In genomic region chr1:151790071-151790939, GRCh38 we compare ENCODE assay signal across 1 cellular context.
TF ChIP-seq lines count a peak whose summit lies in the region.

Gene TDRKH, minus strand, starts transcription at chr1:151790500. Its CDS starts 7,478 bp downstream, at chr1:151783022.

TF ChIP-seq in HepG2, 621 proteins besides CTCF, POLR2A, EP300 and RAD21 (continued from another document and continues in another):
- TF ChIP-seq ZNF281 (CRISPR knock-in tag; IDR thresholded peaks at IDR 0.05; ENCODE audit: borderline replicate concordance), result no peak
- TF ChIP-seq ATF1 (CRISPR knock-in tag; IDR thresholded peaks at IDR 0.05), result peak; percentile 82
- TF ChIP-seq ZNF343 (CRISPR knock-in tag; IDR thresholded peaks at IDR 0.05), result 0 out of 2 replicates have a peak, but pooled peaks have one; percentile 46
- 0 out of 2 replicates have a peak, but pooled peaks have one; percentile 12 for TF ChIP-seq HMGA1 (CRISPR knock-in tag; conservative IDR thresholded peaks at IDR 0.05)
- TF ChIP-seq MEF2D (CRISPR knock-in tag; IDR thresholded peaks at IDR 0.05), result peak; percentile 71
- TF ChIP-seq KDM2A (CRISPR knock-in tag; IDR thresholded peaks at IDR 0.05; ENCODE audit: borderline replicate concordance, low read depth), result peak; percentile 79; the same call in 1 of the 2 replicates
- TF ChIP-seq ZNF724P (CRISPR knock-in tag; IDR thresholded peaks at IDR 0.05; ENCODE audit: borderline replicate concordance), result 0 out of 2 replicates have a peak, but pooled peaks have one; percentile 21
- no peak for TF ChIP-seq ZNF33A (CRISPR knock-in tag; IDR thresholded peaks at IDR 0.05; ENCODE audit: borderline replicate concordance)
- TF ChIP-seq RXRA (CRISPR knock-in tag; IDR thresholded peaks at IDR 0.05), result peak; percentile 58; the same call in 1 of the 2 replicates
- TF ChIP-seq LRRFIP1 (CRISPR knock-in tag; conservative IDR thresholded peaks at IDR 0.05), result no peak
- peak; percentile 77; the same call in 1 of the 2 replicates for TF ChIP-seq TSC22D2 (CRISPR knock-in tag; IDR thresholded peaks at IDR 0.05; ENCODE audit: borderline replicate concordance)
- TF ChIP-seq RERE (CRISPR knock-in tag; IDR thresholded peaks at IDR 0.05; ENCODE audit: low read depth), result 0 out of 2 replicates have a peak, but pooled peaks have one; percentile 24
- peak; percentile 44; the same call in 1 of the 2 replicates for TF ChIP-seq ZBTB7A (CRISPR knock-in tag; IDR thresholded peaks at IDR 0.05)
- TF ChIP-seq SNAPC5 (CRISPR knock-in tag; IDR thresholded peaks at IDR 0.05; ENCODE audit: borderline replicate concordance), result no peak
- 0 out of 2 replicates have a peak, but pooled peaks have one; percentile 55 for TF ChIP-seq ZNF557 (CRISPR knock-in tag; IDR thresholded peaks at IDR 0.05)
- TF ChIP-seq ZNF660 (CRISPR knock-in tag; IDR thresholded peaks at IDR 0.05; ENCODE audit: borderline replicate concordance, low read depth), result no peak
- TF ChIP-seq TBX2 (CRISPR knock-in tag; IDR thresholded peaks at IDR 0.05; ENCODE audit: borderline replicate concordance), result peak; percentile 88
- no peak for TF ChIP-seq ZNF101 (CRISPR knock-in tag; IDR thresholded peaks at IDR 0.05; ENCODE audit: borderline replicate concordance, low read depth)
- TF ChIP-seq ZBTB2 (CRISPR knock-in tag; IDR thresholded peaks at IDR 0.05; ENCODE audit: low read depth), result peak; percentile 58; the same call in 1 of the 2 replicates
- no peak for TF ChIP-seq ZNF577 (CRISPR knock-in tag; IDR thresholded peaks at IDR 0.05; ENCODE audit: borderline replicate concordance, low read depth)
- TF ChIP-seq HNF1A (IDR thresholded peaks at IDR 0.05; ENCODE audit: low read depth), result no peak
- 0 out of 2 replicates have a peak, but pooled peaks have one; percentile 33 for TF ChIP-seq HNF1A (CRISPR knock-in tag; IDR thresholded peaks at IDR 0.05; ENCODE audit: borderline replicate concordance)
- TF ChIP-seq ZNF720 (CRISPR knock-in tag; IDR thresholded peaks at IDR 0.05), result no peak
- TF ChIP-seq MED1 (CRISPR knock-in tag; IDR thresholded peaks at IDR 0.05), result peak; percentile 44
- peak; percentile 96 for TF ChIP-seq PBX2 (CRISPR knock-in tag; IDR thresholded peaks at IDR 0.05)
- TF ChIP-seq CBFB (CRISPR knock-in tag; IDR thresholded peaks at IDR 0.05), result peak; percentile 50; the same call in 1 of the 2 replicates
- TF ChIP-seq FOXK1 (CRISPR knock-in tag; IDR thresholded peaks at IDR 0.05; ENCODE audit: borderline replicate concordance, low read depth), result peak; percentile 82; the same call in 1 of the 2 replicates
- TF ChIP-seq FOXP1 (IDR thresholded peaks at IDR 0.05), result no peak
- no peak for TF ChIP-seq FOXP1 (CRISPR knock-in tag; IDR thresholded peaks at IDR 0.05)
- TF ChIP-seq ZNF451 (CRISPR knock-in tag; IDR thresholded peaks at IDR 0.05), result 0 out of 2 replicates have a peak, but pooled peaks have one; percentile 15
- peak; percentile 85; the same call in 1 of the 2 replicates for TF ChIP-seq ZSCAN9 (CRISPR knock-in tag; IDR thresholded peaks at IDR 0.05; ENCODE audit: borderline replicate concordance)
- TF ChIP-seq ZFP82 (CRISPR knock-in tag; IDR thresholded peaks at IDR 0.05; ENCODE audit: borderline replicate concordance), result no peak; the same call in 1 of the 2 replicates
- TF ChIP-seq ZNF780A (CRISPR knock-in tag; IDR thresholded peaks at IDR 0.05), result 0 out of 2 replicates have a peak, but pooled peaks have one; percentile 63
- peak; percentile 75 for TF ChIP-seq UBTF (CRISPR knock-in tag; IDR thresholded peaks at IDR 0.05)
- peak; percentile 74; the same call in 1 of the 2 replicates for TF ChIP-seq ZNF33B (CRISPR knock-in tag; IDR thresholded peaks at IDR 0.05)
- TF ChIP-seq PPARG (CRISPR knock-in tag; conservative IDR thresholded peaks at IDR 0.05), result 0 out of 2 replicates have a peak, but pooled peaks have one; percentile 22
- TF ChIP-seq MAZ (IDR thresholded peaks at IDR 0.05; ENCODE audit: borderline replicate concordance, low read depth, low read length), result no peak
- peak; percentile 94 for TF ChIP-seq MAZ (CRISPR knock-in tag; IDR thresholded peaks at IDR 0.05; ENCODE audit: low read depth)
- 0 out of 2 replicates have a peak, but pooled peaks have one; percentile 68 for TF ChIP-seq ZNF616 (CRISPR knock-in tag; IDR thresholded peaks at IDR 0.05; ENCODE audit: low read depth)
